Comparison of ENCODE assay signal across 1 cellular context in the genomic region with DNA sequence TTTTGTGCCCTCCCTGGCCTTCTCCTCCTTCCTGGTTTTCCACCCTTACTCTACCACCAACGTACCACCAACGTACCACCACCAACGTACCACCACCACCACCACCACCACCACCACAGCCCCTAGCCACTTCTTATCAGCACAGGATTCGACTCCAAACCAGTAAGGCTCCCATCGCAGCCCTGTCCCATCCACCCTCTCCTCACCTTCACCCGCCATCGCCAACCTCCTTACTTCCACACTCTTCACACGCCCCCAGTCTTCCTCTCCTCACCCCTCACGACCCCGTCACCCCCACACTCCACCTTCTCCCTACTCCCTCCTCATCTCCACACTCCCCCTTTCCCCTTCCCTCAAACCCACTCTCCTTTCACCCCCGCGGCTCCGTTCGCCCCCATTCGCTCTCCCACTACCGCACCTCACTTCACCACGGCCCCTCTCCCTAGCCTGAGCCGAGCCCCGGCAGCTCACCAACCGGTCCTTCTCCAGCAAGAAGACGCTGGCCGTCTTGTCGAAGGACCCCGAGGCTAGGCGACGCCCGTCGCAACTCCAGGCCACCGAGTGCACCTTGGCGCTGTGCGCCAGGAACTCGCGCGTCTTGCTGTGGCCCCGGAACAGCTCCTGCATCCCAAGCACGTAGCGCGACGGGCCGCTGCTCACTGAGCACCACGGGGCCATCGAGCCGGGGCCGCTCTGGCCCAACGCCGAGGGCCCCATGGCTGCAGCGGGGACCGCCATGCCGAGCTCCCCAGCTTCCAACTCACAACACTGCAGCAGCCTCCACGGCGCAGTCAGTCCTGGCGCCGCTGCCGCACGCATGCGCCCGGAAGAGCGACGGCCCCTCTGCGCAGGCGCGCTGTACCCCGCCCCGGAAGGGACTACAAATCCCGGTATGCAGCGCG.
A peak's percentile ranks its signal among the peaks of the same experiment; 100 is the strongest.
TF ChIP-seq lines count a peak whose summit lies in the region.

A gene with protein sequence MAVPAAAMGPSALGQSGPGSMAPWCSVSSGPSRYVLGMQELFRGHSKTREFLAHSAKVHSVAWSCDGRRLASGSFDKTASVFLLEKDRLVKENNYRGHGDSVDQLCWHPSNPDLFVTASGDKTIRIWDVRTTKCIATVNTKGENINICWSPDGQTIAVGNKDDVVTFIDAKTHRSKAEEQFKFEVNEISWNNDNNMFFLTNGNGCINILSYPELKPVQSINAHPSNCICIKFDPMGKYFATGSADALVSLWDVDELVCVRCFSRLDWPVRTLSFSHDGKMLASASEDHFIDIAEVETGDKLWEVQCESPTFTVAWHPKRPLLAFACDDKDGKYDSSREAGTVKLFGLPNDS (minus strand): TSS at position 845 of the 902 bp plus-strand sequence. CDS start 107 bp downstream, at position 738.

TF ChIP-seq in IMR-90, 13 proteins besides CTCF, POLR2A, EP300 and RAD21:
- peak; percentile 35; the same call in 1 of the 2 replicates for TF ChIP-seq MXI1 (IDR thresholded peaks at IDR 0.05; ENCODE audit: borderline replicate concordance, low read depth, low read length)
TF ChIP-seq in IMR-90: peak in this region for 1; not testable (repeated sequence) for 12.
